In genomic region chr10:6912424-6912823, GRCh38 we compare ENCODE assay signal across 1 cellular context.
TF ChIP-seq lines count a peak whose summit lies in the region.

No MANE protein-coding gene starts in this region.

TF ChIP-seq in GM23338, 12 proteins besides CTCF, POLR2A, EP300 and RAD21 (continued from another document):
- TF ChIP-seq, protein P1, sequence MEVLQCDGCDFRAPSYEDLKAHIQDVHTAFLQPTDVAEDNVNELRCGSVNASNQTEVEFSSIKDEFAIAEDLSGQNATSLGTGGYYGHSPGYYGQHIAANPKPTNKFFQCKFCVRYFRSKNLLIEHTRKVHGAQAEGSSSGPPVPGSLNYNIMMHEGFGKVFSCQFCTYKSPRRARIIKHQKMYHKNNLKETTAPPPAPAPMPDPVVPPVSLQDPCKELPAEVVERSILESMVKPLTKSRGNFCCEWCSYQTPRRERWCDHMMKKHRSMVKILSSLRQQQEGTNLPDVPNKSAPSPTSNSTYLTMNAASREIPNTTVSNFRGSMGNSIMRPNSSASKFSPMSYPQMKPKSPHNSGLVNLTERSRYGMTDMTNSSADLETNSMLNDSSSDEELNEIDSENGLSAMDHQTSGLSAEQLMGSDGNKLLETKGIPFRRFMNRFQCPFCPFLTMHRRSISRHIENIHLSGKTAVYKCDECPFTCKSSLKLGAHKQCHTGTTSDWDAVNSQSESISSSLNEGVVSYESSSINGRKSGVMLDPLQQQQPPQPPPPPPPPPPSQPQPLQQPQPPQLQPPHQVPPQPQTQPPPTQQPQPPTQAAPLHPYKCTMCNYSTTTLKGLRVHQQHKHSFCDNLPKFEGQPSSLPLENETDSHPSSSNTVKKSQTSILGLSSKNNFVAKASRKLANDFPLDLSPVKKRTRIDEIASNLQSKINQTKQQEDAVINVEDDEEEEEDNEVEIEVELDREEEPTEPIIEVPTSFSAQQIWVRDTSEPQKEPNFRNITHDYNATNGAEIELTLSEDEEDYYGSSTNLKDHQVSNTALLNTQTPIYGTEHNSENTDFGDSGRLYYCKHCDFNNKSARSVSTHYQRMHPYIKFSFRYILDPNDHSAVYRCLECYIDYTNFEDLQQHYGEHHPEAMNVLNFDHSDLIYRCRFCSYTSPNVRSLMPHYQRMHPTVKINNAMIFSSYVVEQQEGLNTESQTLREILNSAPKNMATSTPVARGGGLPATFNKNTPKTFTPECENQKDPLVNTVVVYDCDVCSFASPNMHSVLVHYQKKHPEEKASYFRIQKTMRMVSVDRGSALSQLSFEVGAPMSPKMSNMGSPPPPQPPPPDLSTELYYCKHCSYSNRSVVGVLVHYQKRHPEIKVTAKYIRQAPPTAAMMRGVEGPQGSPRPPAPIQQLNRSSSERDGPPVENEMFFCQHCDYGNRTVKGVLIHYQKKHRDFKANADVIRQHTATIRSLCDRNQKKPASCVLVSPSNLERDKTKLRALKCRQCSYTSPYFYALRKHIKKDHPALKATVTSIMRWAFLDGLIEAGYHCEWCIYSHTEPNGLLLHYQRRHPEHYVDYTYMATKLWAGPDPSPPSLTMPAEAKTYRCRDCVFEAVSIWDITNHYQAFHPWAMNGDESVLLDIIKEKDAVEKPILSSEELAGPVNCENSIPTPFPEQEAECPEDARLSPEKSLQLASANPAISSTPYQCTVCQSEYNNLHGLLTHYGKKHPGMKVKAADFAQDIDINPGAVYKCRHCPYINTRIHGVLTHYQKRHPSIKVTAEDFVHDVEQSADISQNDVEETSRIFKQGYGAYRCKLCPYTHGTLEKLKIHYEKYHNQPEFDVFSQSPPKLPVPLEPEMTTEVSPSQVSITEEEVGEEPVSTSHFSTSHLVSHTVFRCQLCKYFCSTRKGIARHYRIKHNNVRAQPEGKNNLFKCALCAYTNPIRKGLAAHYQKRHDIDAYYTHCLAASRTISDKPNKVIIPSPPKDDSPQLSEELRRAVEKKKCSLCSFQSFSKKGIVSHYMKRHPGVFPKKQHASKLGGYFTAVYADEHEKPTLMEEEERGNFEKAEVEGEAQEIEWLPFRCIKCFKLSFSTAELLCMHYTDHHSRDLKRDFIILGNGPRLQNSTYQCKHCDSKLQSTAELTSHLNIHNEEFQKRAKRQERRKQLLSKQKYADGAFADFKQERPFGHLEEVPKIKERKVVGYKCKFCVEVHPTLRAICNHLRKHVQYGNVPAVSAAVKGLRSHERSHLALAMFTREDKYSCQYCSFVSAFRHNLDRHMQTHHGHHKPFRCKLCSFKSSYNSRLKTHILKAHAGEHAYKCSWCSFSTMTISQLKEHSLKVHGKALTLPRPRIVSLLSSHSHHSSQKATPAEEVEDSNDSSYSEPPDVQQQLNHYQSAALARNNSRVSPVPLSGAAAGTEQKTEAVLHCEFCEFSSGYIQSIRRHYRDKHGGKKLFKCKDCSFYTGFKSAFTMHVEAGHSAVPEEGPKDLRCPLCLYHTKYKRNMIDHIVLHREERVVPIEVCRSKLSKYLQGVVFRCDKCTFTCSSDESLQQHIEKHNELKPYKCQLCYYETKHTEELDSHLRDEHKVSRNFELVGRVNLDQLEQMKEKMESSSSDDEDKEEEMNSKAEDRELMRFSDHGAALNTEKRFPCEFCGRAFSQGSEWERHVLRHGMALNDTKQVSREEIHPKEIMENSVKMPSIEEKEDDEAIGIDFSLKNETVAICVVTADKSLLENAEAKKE (CRISPR knock-in tag; IDR thresholded peaks at IDR 0.05) = no peak
- TF ChIP-seq EZH2phosphoT487 (IDR thresholded peaks at IDR 0.05; ENCODE audit: unreplicated experiment) (no peak), STAT1 (IDR thresholded peaks at IDR 0.05; ENCODE audit: unreplicated experiment) (no peak), ZNF114 (CRISPR knock-in tag; IDR thresholded peaks at IDR 0.05) (no peak), ETS1 (IDR thresholded peaks at IDR 0.05) (no peak)
